In the genomic region with DNA sequence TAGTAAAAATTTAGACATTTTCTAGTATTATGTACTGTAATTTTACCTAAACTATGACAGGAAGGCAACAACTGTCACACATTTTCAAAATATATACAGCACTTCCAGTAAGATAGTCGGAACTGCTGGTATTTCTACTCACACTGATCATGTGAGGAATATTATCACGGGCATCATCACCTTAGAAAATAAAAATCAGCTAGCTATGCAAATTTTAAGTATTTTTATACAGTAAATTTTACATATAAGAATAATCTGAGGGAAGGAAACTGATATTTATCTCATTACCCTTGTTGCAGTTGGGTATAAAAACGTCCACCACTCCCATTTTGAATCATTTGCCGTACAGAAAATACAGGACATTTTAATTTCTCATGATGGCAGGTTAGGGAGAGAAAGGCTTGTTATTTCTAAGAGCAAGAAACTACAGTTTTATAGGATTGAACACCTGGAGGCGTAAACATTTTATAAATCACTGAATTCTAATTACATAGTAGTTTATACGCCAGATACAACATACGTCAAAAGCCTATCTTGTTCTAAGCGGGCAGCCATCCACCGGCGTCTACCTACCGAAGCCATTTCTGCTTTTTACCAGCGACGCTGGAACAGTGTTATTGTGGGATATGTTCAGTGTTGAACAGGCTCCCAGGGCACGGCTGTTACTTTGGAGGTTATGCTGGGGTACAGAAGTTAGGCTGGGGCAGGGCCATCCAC, we compare ENCODE assay signal across 8 cellular contexts. TPM values are rescaled to one million over a fixed set of nuclear protein-coding genes. Genes with fewer than 3 reads are reported as not detected.
A peak's percentile ranks its signal among the peaks of the same experiment; 100 is the strongest.
DNase-seq lines count a peak whose midpoint lies in the region; ATAC-seq, FAIRE-seq and TF ChIP-seq lines count a peak whose summit lies in the region.

No MANE protein-coding gene starts in this region.

- H3K27ac ChIP-seq in adipose tissue (ENCODE audit: low read depth, low read length) = peak overlapping the region; percentile 76
- H3K27ac ChIP-seq in kidney (ENCODE audit: low read depth in 2 of 2, low read length in 2 of 2) = peak overlapping the region; percentile 95 to 96

- FAIRE-seq in kidney (lab: Jason Lieb, UNC) = no peak

- no peaks in the 10 kb centered on the region for H3K9me3 ChIP-seq in kidney (ENCODE audit: control insufficient read depth in 1 of 2, low read length in 2 of 2)

- no peaks in the 10 kb centered on the region for H3K36me3 ChIP-seq in kidney (ENCODE audit: control insufficient read depth in 1 of 2, insufficient read depth in 2 of 2, low read length in 2 of 2)

- H3K4me3 ChIP-seq in kidney (ENCODE audit: low read length in 2 of 2) = peak overlapping the region; percentile 84 to 90

- no peaks in the 10 kb centered on the region for H3K9me3 Mint-ChIP-seq in stimulated activated naive CD8-positive, alpha-beta T cell treated with anti-CD3 and anti-CD28 coated beads, Interleukin-15, amount 100 ng/mL, for 72 hours

- WGBS in adipose tissue, 3 donors = 3 to 7% (median 6%) methylated on average over 14 of the region's 14 CpGs

- H3K4me3 Mint-ChIP-seq in stimulated activated naive CD8-positive, alpha-beta T cell treated with anti-CD3 and anti-CD28 coated beads, Interleukin-15, amount 100 ng/mL, for 72 hours = peak overlapping the region; percentile 95 to 98

- intact Hi-C loops in kidney (cut with DNase I) = no loop called here

- TF ChIP-seq CTCF in kidney (IDR thresholded peaks at IDR 0.05; ENCODE audit: borderline replicate concordance, extremely low read depth, insufficient read depth) = no peak

- ATAC-seq in stimulated activated naive CD8-positive, alpha-beta T cell treated with anti-CD3 and anti-CD28 coated beads, Interleukin-15, amount 100 ng/mL, for 72 hours = no peak
- ATAC-seq in GM19395 (IDR thresholded peaks at IDR 0.05; ENCODE audit: unreplicated experiment) = no peak
- ATAC-seq in HG02759 (IDR thresholded peaks at IDR 0.05; ENCODE audit: unreplicated experiment) = no peak

- H3K27me3 Mint-ChIP-seq in stimulated activated naive CD8-positive, alpha-beta T cell treated with anti-CD3 and anti-CD28 coated beads, Interleukin-15, amount 100 ng/mL, for 72 hours = peaks cover 23% of the 10 kb centered on the region

- peak overlapping the region; percentile 93 to 94 for H3K9ac ChIP-seq in kidney (ENCODE audit: low read length in 2 of 2)

- DNase-seq in SKM-1 treated with dmso at 0.1 percent for 144 hours (lab: John Stamatoyannopoulos, UW; ENCODE audit: unreplicated experiment) (peak; percentile 56), SKM-1 (lab: John Stamatoyannopoulos, UW; ENCODE audit: unreplicated experiment) (no peak), NCI-H1694 (lab: John Stamatoyannopoulos, UW) (peak; percentile 14), kidney (no peak)
- DNase-seq in stimulated activated naive CD8-positive, alpha-beta T cell treated with anti-CD3 and anti-CD28 coated beads, Interleukin-15, amount 100 ng/mL, for 72 hours = no peak

- H3K4me1 Mint-ChIP-seq in stimulated activated naive CD8-positive, alpha-beta T cell treated with anti-CD3 and anti-CD28 coated beads, Interleukin-15, amount 100 ng/mL, for 72 hours = peaks cover 20% of the 10 kb centered on the region

- peaks cover 0 to 16% of the 10 kb centered on the region in 2 donors for H3K4me1 ChIP-seq in kidney (ENCODE audit: control insufficient read depth in 1 of 2, insufficient read depth in 1 of 2, low read depth in 1 of 2, low read length in 2 of 2)

- peak overlapping the region; percentile 95 to 98 for H3K27ac Mint-ChIP-seq in stimulated activated naive CD8-positive, alpha-beta T cell treated with anti-CD3 and anti-CD28 coated beads, Interleukin-15, amount 100 ng/mL, for 72 hours

RNA-seq across cellular contexts. Expression of a gene that starts 0.7 kb away (rescaled TPM):
- polyA plus RNA-seq in adipose tissue (10 to 100 TPM; 17.3 to 26.8 (median 21.2) TPM), kidney (ENCODE audit: insufficient read depth, low read depth, low replicate concordance) (15.6 TPM)
- total RNA-seq in kidney = 86.6 TPM

Comparison
In these comparisons a context has a peak if more than half of its experiments do, and no peak if none do; other contexts are left out.
1. DNase-seq: peak in SKM-1 treated with dmso at 0.1 percent for 144 hours (single experiment) and NCI-H1694 (single experiment); none in SKM-1 (single experiment), kidney (single experiment) and stimulated activated naive CD8-positive, alpha-beta T cell treated with anti-CD3 and anti-CD28 coated beads, Interleukin-15, amount 100 ng/mL, for 72 hours (0 of 2).